8 cellular contexts compared by ENCODE assay signal in the genomic region with DNA sequence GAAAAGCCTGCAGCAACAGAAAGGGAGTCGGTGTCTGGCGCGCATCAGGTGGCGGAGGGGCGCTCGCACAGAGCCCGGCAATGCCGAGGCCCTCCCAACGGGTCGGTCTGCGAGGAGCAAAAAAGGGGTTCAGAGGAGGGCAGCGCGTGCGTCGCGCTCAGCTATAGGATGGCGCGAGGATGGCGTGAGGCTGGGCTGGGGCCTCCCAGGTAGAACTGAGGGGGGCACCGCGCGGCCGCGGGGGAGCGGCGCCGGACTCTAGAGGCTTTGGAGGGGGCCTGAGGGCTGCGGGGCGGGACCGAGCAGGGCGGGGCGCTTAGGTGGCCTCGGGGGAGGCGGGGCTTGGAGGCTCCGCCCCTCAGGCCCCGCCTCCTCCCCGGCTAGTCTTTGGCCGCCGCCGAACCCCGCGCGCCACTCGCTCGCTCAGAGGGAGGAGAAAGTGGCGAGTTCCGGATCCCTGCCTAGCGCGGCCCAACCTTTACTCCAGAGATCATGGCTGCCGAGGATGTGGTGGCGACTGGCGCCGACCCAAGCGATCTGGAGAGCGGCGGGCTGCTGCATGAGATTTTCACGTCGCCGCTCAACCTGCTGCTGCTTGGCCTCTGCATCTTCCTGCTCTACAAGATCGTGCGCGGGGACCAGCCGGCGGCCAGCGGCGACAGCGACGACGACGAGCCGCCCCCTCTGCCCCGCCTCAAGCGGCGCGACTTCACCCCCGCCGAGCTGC. TPM values are rescaled to one million over a fixed set of nuclear protein-coding genes. Genes with fewer than 3 reads are reported as not detected.
A peak's percentile ranks its signal among the peaks of the same experiment; 100 is the strongest.
DNase-seq lines count a peak whose midpoint lies in the region; ATAC-seq and TF ChIP-seq lines count a peak whose summit lies in the region.

PGRMC1 (plus strand) TSS at position 414 of the 727 bp plus-strand sequence; CDS start at position 493, 79 bp downstream.

- peaks cover 32% of the 10 kb centered on the region for H3K9me3 Mint-ChIP-seq in nephron progenitor cell
- no peaks in the 10 kb centered on the region for H3K9me3 Mint-ChIP-seq in stimulated activated naive CD8-positive, alpha-beta T cell treated with anti-CD3 and anti-CD28 coated beads, Interleukin-15, amount 100 ng/mL, for 72 hours

- H3K4me1 Mint-ChIP-seq in nephron progenitor cell = peaks cover 41% of the 10 kb centered on the region
- peaks cover 36% of the 10 kb centered on the region for H3K4me1 Mint-ChIP-seq in stimulated activated naive CD8-positive, alpha-beta T cell treated with anti-CD3 and anti-CD28 coated beads, Interleukin-15, amount 100 ng/mL, for 72 hours

- H3K36me3 Mint-ChIP-seq in nephron progenitor cell (ENCODE audit: low read depth) = peaks cover 5% of the 10 kb centered on the region

- peak within 1 kb of the TSS; percentile 54 for H3K27ac ChIP-seq in RWPE2 (ENCODE audit: poor library complexity, severe bottlenecking)

- no peaks in the 10 kb centered on the region for H3K27me3 ChIP-seq in RWPE2 (ENCODE audit: insufficient read depth, poor library complexity, severe bottlenecking)

- no peaks in the 10 kb centered on the region for H3K4me1 ChIP-seq in RWPE2 (ENCODE audit: insufficient read depth, poor library complexity, severe bottlenecking)

- H3K4me3 Mint-ChIP-seq in nephron progenitor cell = peak within 1 kb of the TSS; percentile 94
- H3K4me3 Mint-ChIP-seq in stimulated activated naive CD8-positive, alpha-beta T cell treated with anti-CD3 and anti-CD28 coated beads, Interleukin-15, amount 100 ng/mL, for 72 hours = peak within 1 kb of the TSS; percentile 84 to 89

- peaks cover 14% of the 10 kb centered on the region; the same call in 1 of the 2 replicates for H3K36me3 ChIP-seq in RWPE2 (ENCODE audit: low read depth)

- no peaks in the 10 kb centered on the region for H3K9me3 ChIP-seq in RWPE2 (ENCODE audit: severe bottlenecking)

- no peaks in the 10 kb centered on the region for H3K27me3 Mint-ChIP-seq in nephron progenitor cell (ENCODE audit: low read depth, poor library complexity)
- peaks cover 8% of the 10 kb centered on the region for H3K27me3 Mint-ChIP-seq in stimulated activated naive CD8-positive, alpha-beta T cell treated with anti-CD3 and anti-CD28 coated beads, Interleukin-15, amount 100 ng/mL, for 72 hours

- ATAC-seq in GM21619 (IDR thresholded peaks at IDR 0.05; ENCODE audit: unreplicated experiment) = peak; percentile 88
- ATAC-seq in RWPE2 (ENCODE audit: low read depth) = peak; percentile 85
- ATAC-seq in stimulated activated naive CD8-positive, alpha-beta T cell treated with anti-CD3 and anti-CD28 coated beads, Interleukin-15, amount 100 ng/mL, for 72 hours = peak; percentile 93

- no peak for TF ChIP-seq CTCF in RWPE2 (IDR thresholded peaks at IDR 0.05; ENCODE audit: poor library complexity, severe bottlenecking)
- TF ChIP-seq CTCF in nephron progenitor cell (IDR thresholded peaks at IDR 0.05) = no peak

- peak within 1 kb of the TSS; percentile 96 for H3K27ac Mint-ChIP-seq in nephron progenitor cell
- H3K27ac Mint-ChIP-seq in stimulated activated naive CD8-positive, alpha-beta T cell treated with anti-CD3 and anti-CD28 coated beads, Interleukin-15, amount 100 ng/mL, for 72 hours = peak within 1 kb of the TSS; percentile 90 to 99

- H3K4me3 ChIP-seq in Jurkat, Clone E6-1 (ENCODE audit: low read length) = peak within 1 kb of the TSS; percentile 71
- peak within 1 kb of the TSS; percentile 73 for H3K4me3 ChIP-seq in RWPE2 (ENCODE audit: severe bottlenecking)

- peak; percentile 39 for DNase-seq in DMS79 (lab: John Stamatoyannopoulos, UW)
- DNase-seq in Jurkat, Clone E6-1 (ENCODE audit: low read depth, low spot score) = peak; percentile 66
- peak; percentile 69 for DNase-seq in RWPE2 (ENCODE audit: low spot score)
- peak; percentile 72 for DNase-seq in activated effector memory CD4-positive, alpha-beta T cell treated with Interleukin-2 at 50 U/mL for 16 hours
- DNase-seq in fibroblast of the conjunctiva (ENCODE audit: low read depth) = peak; percentile 64
- DNase-seq in nephron progenitor cell = peak; percentile 78
- DNase-seq in stimulated activated naive CD8-positive, alpha-beta T cell treated with anti-CD3 and anti-CD28 coated beads, Interleukin-15, amount 100 ng/mL, for 72 hours = peak; percentile 77 to 81

RNA-seq across cellular contexts. Expression of gene PGRMC1, which starts in this region (rescaled TPM):
- 50.4 TPM for polyA plus RNA-seq in Jurkat, Clone E6-1 (2012; ENCODE audit: insufficient read depth, insufficient read length)

Comparison
In these comparisons a context has a peak if more than half of its experiments do, and no peak if none do; other contexts are left out.
1. Peak in every context shown above with its lines: DNase-seq, ATAC-seq, H3K4me3 ChIP-seq and H3K27ac ChIP-seq.